In the genomic region with DNA sequence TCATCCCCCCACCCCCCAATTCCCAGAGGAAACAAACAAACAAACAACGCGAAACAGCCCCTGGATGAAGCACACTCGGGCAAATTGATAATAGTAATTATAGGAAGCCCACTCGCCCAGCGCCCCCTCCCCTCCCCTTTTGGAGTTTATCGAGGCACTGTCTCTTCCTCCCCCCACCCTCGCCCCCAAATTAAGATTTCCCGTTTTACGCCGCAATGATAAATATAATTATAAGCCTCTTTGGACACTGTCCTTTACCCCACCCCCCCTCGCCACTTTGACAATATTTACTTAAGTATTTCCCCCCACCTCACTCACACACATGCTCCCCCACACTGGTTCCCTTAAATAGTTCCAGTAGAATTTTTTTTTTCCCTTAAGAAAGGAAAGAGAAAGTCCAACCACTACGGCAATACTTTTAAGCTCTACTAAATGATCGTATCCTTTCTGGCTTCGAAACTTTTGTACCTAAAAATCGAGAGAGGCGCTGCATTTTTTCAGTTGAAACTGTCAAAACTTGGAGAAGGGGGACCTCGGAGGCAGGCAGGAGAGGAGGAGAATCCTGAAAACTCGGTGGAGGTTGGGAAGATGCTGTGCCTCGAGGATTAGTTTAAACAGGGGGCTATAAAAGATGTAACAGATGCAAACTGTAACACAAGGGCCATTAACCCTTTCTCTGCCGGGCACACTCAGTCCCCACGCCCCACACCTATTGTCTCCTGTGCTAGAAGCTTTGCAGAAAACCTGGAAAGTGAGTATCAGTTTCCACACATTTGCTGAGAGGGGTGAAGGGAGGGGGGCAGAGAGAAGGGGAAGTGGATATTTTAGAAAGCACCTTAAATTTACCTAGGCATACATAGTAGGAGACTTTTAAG, we compare ENCODE assay signal across 8 cellular contexts. TPM values are rescaled to one million over a fixed set of nuclear protein-coding genes. Genes with fewer than 3 reads are reported as not detected.
DNase-seq lines count a peak whose midpoint lies in the region; ATAC-seq lines count a peak whose summit lies in the region.

No MANE protein-coding gene starts in this region.

- peaks cover 22% of the 10 kb centered on the region for H3K4me1 Mint-ChIP-seq in activated CD4-positive, alpha-beta memory T cell treated with anti-CD3 and anti-CD28 coated beads for 36 hours (ENCODE audit: low read depth)

- DNase-seq in NCI-H345 treated with DMSO at 0.1 percent for 48 hours (lab: John Stamatoyannopoulos, UW; ENCODE audit: unreplicated experiment) (peak; percentile 17), NCI-H345 (lab: John Stamatoyannopoulos, UW) (no peak), inferior parietal cortex (ENCODE audit: extremely low spot score) (peak; percentile 59), superior temporal gyrus (ENCODE audit: extremely low spot score) (peak; percentile 72), T-helper 9 cell (no peak)
- DNase-seq in activated CD4-positive, alpha-beta memory T cell treated with anti-CD3 and anti-CD28 coated beads for 36 hours: no peak

- no peak overlapping the region for H3K4me3 Mint-ChIP-seq in activated CD4-positive, alpha-beta memory T cell treated with anti-CD3 and anti-CD28 coated beads for 36 hours

- intact Hi-C loops in activated CD4-positive, alpha-beta memory T cell treated with anti-CD3 and anti-CD28 coated beads for 36 hours (cut with micrococcal nuclease): loop anchor here (1.0 to 10.0 kb wide), 11 partner anchors 55 to 1393 kb away; a partner anchor contains a TSS

- POLR2A ChIA-PET in activated CD4-positive, alpha-beta memory T cell treated with anti-CD3 and anti-CD28 coated beads for 36 hours (lab: Charles Lee): no interaction called here

- H3K27me3 Mint-ChIP-seq in activated CD4-positive, alpha-beta memory T cell treated with anti-CD3 and anti-CD28 coated beads for 36 hours: peaks cover 46% of the 10 kb centered on the region

- H3K9me3 Mint-ChIP-seq in activated CD4-positive, alpha-beta memory T cell treated with anti-CD3 and anti-CD28 coated beads for 36 hours: no peaks in the 10 kb centered on the region

- CTCF ChIA-PET in activated CD4-positive, alpha-beta memory T cell treated with anti-CD3 and anti-CD28 coated beads for 36 hours (lab: Charles Lee): no interaction called here

- H3K27ac Mint-ChIP-seq in activated CD4-positive, alpha-beta memory T cell treated with anti-CD3 and anti-CD28 coated beads for 36 hours: peak overlapping the region; percentile 97

- ATAC-seq in HG02970 (IDR thresholded peaks at IDR 0.05; ENCODE audit: low FRiP score, unreplicated experiment) (no peak), GM19328 (IDR thresholded peaks at IDR 0.05; ENCODE audit: unreplicated experiment) (no peak)

- peaks cover 5% of the 10 kb centered on the region for H3K36me3 Mint-ChIP-seq in activated CD4-positive, alpha-beta memory T cell treated with anti-CD3 and anti-CD28 coated beads for 36 hours

RNA-seq across cellular contexts. Expression of a gene that starts 1.9 kb away (rescaled TPM):
- total RNA-seq in activated CD4-positive, alpha-beta memory T cell treated with anti-CD3 and anti-CD28 coated beads for 36 hours: 10 to 100 TPM; 16.8 to 17.1 TPM

Comparison
In these comparisons a context has a peak if more than half of its experiments do, and no peak if none do; other contexts are left out.
1. DNase-seq: peak in NCI-H345 treated with DMSO at 0.1 percent for 48 hours (single experiment), inferior parietal cortex (single experiment) and superior temporal gyrus (single experiment); none in NCI-H345 (single experiment), activated CD4-positive, alpha-beta memory T cell treated with anti-CD3 and anti-CD28 coated beads for 36 hours (single experiment) and T-helper 9 cell (single experiment).